8 cellular contexts compared by ENCODE assay signal in genomic region chr1:109197163-109198042, GRCh38. TPM values are rescaled to one million over a fixed set of nuclear protein-coding genes. Genes with fewer than 3 reads are reported as not detected.
DNase-seq lines count a peak whose midpoint lies in the region; ATAC-seq, FAIRE-seq and TF ChIP-seq lines count a peak whose summit lies in the region.

No MANE protein-coding gene starts in this region.

- RAD21 ChIA-PET in GM12878 (lab: Charles Lee; ENCODE audit: unreplicated experiment), result no interaction called here

- SMC1A ChIA-PET in GM12878 (lab: Charles Lee; ENCODE audit: uncharacterized antibody, unreplicated experiment), result interaction anchor here (1.2 kb wide), 2 partner anchors 30 to 335 kb away, joined by 3 to 4 read pairs; no protein-coding TSS in a partner anchor

- H3K79me2 ChIP-seq in GM12878 (ENCODE audit: control insufficient read depth, insufficient read depth, low read length) (no peaks in the 10 kb centered on the region), HepG2 (ENCODE audit: insufficient read depth, low read length) (no peaks in the 10 kb centered on the region)

- CTCF ChIA-PET in HEK293 (lab: Yijun Ruan, JAX), result interaction anchor here (0.6 to 3.0 kb wide), 8 partner anchors 9 to 301 kb away, joined by 3 to 14 read pairs (median 3); partner anchors contain the start of gene SORT1
- CTCF ChIA-PET in GM12878 (lab: Yijun Ruan, JAX), result interaction anchor here (0.6 to 1.5 kb wide), 4 partner anchors 7 to 153 kb away, joined by 3 to 4 read pairs (median 3); no protein-coding TSS in a partner anchor
- CTCF ChIA-PET in HepG2 (lab: Yijun Ruan, JAX; ENCODE audit: low intra/inter-chr PET ratio, low total read pairs), result no interaction called here
- CTCF ChIA-PET in HEK293T (lab: Yijun Ruan, JAX), result interaction anchor here (1.4 kb wide), 1 partner anchor 201 kb away, joined by 6 read pairs; the partner anchor contains the start of gene SORT1

- in situ Hi-C loops in GM12878 (cut with MboI), result no loop called here
- in situ Hi-C loops in HepG2 (cut with HindIII; ENCODE audit: extremely low pct_ligation_motif_present, low pct_unique_long_range_greater_than_20kb), result no loop called here

- ATAC-seq in GM12878 (peak; percentile 16; the same call in 2 of the 3 replicates), HepG2 (peak; percentile 83), GM21576 (IDR thresholded peaks at IDR 0.05; ENCODE audit: unreplicated experiment) (no peak)

- TF ChIP-seq RAD21 in GM12878 (IDR thresholded peaks at IDR 0.05; ENCODE audit: insufficient read depth, low read depth, low read length) (no peak), HepG2 (CRISPR knock-in tag; IDR thresholded peaks at IDR 0.05) (no peak)

- intact Hi-C loops in GM12878 (cut with micrococcal nuclease; ENCODE audit: unreplicated experiment), result no loop called here
- intact Hi-C loops in HepG2 (cut with micrococcal nuclease; ENCODE audit: unreplicated experiment), result no loop called here

- H3K4me2 ChIP-seq in GM12878 (ENCODE audit: control insufficient read depth, insufficient read depth) (no peak overlapping the region), HepG2 (ENCODE audit: low read depth, low read length) (peak overlapping the region; percentile 50)

- TF ChIP-seq CTCF in HEK293 (tag by site-specific recombination; IDR thresholded peaks at IDR 0.05) (no peak), GM12878 (IDR thresholded peaks at IDR 0.05 in 2 of 3, conservative IDR thresholded peaks at IDR 0.05 in 1 of 3; ENCODE audit: control insufficient read depth in 2 of 3, extremely low read depth in 1 of 3, insufficient read depth in 1 of 3, low read depth in 3 of 3, low read length in 3 of 3) (no peak), HepG2 (CRISPR knock-in tag; IDR thresholded peaks at IDR 0.05) (no peak), GM10266 (IDR thresholded peaks at IDR 0.05; ENCODE audit: control insufficient read depth, insufficient read depth, low read depth, missing control alignments) (no peak)

- H3K4me3 ChIP-seq in HEK293 (ENCODE audit: low read depth, low read length), result no peak overlapping the region
- no peak overlapping the region for H3K4me3 ChIP-seq in GM12878
- H3K4me3 ChIP-seq in HepG2 (replicated peaks in 1 of 3; ENCODE audit: insufficient read depth in 1 of 3, low read depth in 2 of 3, low read length in 3 of 3), result no peak overlapping the region

- peak; percentile 98 for DNase-seq in A172 (ENCODE audit: low spot score)
- DNase-seq in GM12878 (ENCODE audit: low read depth, low spot score), result no peak
- DNase-seq in HepG2 (ENCODE audit: low spot score), result peak; percentile 82
- no peak for DNase-seq in NCI-H345 treated with DMSO at 0.1 percent for 48 hours (lab: John Stamatoyannopoulos, UW; ENCODE audit: unreplicated experiment)
- no peak for DNase-seq in GM10266 (ENCODE audit: extremely low spot score)
- DNase-seq in HEK293T (ENCODE audit: extremely low spot score), result no peak

- no peak overlapping the region for H3K27ac ChIP-seq in HEK293 (ENCODE audit: extremely low read depth, low read depth, low read length)
- no peak overlapping the region for H3K27ac ChIP-seq in GM12878 (ENCODE audit: control insufficient read depth, insufficient read depth)
- no peak overlapping the region for H3K27ac ChIP-seq in HepG2 (ENCODE audit: extremely low read length, insufficient read depth, low read length)

- TF ChIP-seq EP300 in GM12878 (IDR thresholded peaks at IDR 0.05; ENCODE audit: borderline replicate concordance in 1 of 2, control insufficient read depth in 1 of 2, low read depth in 2 of 2, low read length in 2 of 2) (no peak), HepG2 (IDR thresholded peaks at IDR 0.05; ENCODE audit: low read depth in 2 of 2, low read length in 2 of 2) (no peak), HepG2 (CRISPR knock-in tag; IDR thresholded peaks at IDR 0.05; ENCODE audit: borderline replicate concordance) (no peak)

- BruUV-seq in GM12878 (replicated peaks; lab: Mats Ljungman, UMichigan), result no TSS peak
- no TSS peak for BruUV-seq in HepG2 (replicated peaks; lab: Mats Ljungman, UMichigan)

- no peaks in the 10 kb centered on the region for H4K20me1 ChIP-seq in GM12878 (ENCODE audit: control insufficient read depth, insufficient read depth)
- H4K20me1 ChIP-seq in HepG2 (ENCODE audit: insufficient read depth, low read length), result no peaks in the 10 kb centered on the region

- no peak for TF ChIP-seq POLR2A in GM12878 (IDR thresholded peaks at IDR 0.05; ENCODE audit: low read depth, low read length)
- no peak for TF ChIP-seq POLR2A in HepG2 (IDR thresholded peaks at IDR 0.05; ENCODE audit: insufficient read depth in 1 of 2, low read depth in 2 of 2, low read length in 2 of 2)

- H3K9ac ChIP-seq in GM12878 (ENCODE audit: control insufficient read depth, insufficient read depth, low read length) (no peak overlapping the region), HepG2 (ENCODE audit: insufficient read depth, low read depth, low read length) (no peak overlapping the region)

- H2AFZ ChIP-seq in GM12878 (ENCODE audit: control insufficient read depth, low read depth, low read length) (no peak overlapping the region), HepG2 (ENCODE audit: low read length) (no peak overlapping the region)

- H3K9me3 ChIP-seq in HEK293 (ENCODE audit: control insufficient read depth, insufficient read depth, low read depth, low read length) (no peaks in the 10 kb centered on the region), GM12878 (replicated peaks; ENCODE audit: control insufficient read depth, insufficient read depth, low read length) (no peaks in the 10 kb centered on the region), HepG2 (ENCODE audit: low read length) (no peaks in the 10 kb centered on the region)

- no peak for FAIRE-seq in GM12878 (lab: Jason Lieb, UNC)
- FAIRE-seq in HepG2 (lab: Jason Lieb, UNC), result peak; percentile 52

- H3K27me3 ChIP-seq in GM12878 (replicated peaks in 1 of 2; ENCODE audit: control insufficient read depth in 2 of 2, insufficient read depth in 2 of 2, low read length in 1 of 2) (no peaks in the 10 kb centered on the region), HepG2 (ENCODE audit: control insufficient read depth in 1 of 2, insufficient read depth in 2 of 2, low read length in 2 of 2) (no peaks in the 10 kb centered on the region)

- H3K36me3 ChIP-seq in HEK293 (ENCODE audit: control insufficient read depth in 2 of 2, insufficient read depth in 1 of 2, low read length in 2 of 2) (no peaks in the 10 kb centered on the region), GM12878 (ENCODE audit: control insufficient read depth in 2 of 2, insufficient read depth in 2 of 2, low read length in 1 of 2) (no peaks in the 10 kb centered on the region), HepG2 (replicated peaks in 1 of 2; ENCODE audit: control insufficient read depth in 1 of 2, insufficient read depth in 2 of 2, low read length in 2 of 2) (no peaks in the 10 kb centered on the region)

- H3K4me1 ChIP-seq in HEK293 (ENCODE audit: control insufficient read depth, insufficient read depth, low read length), result no peaks in the 10 kb centered on the region
- H3K4me1 ChIP-seq in GM12878 (ENCODE audit: control insufficient read depth, insufficient read depth, low read length), result no peaks in the 10 kb centered on the region; the same call in 1 of the 2 replicates
- peaks cover 40% of the 10 kb centered on the region for H3K4me1 ChIP-seq in HepG2 (ENCODE audit: insufficient read depth, low read length)

- WGBS in GM12878 (ENCODE audit: insufficient coverage, insufficient replicate concordance, low lambda C conversion rate, missing lambda C conversion rate), result 11% methylated on average over 10 of the region's 10 CpGs
- WGBS in HepG2 (ENCODE audit: low lambda C conversion rate), result 0% methylated on average over 10 of the region's 10 CpGs

- POLR2A ChIA-PET in HEK293 (lab: Yijun Ruan, JAX), result interaction anchor here (0.8 to 2.4 kb wide), 2 partner anchors 11 to 97 kb away, joined by 3 to 10 read pairs; no protein-coding TSS in a partner anchor
- POLR2A ChIA-PET in GM12878 (lab: Charles Lee), result interaction anchor here (0.6 kb wide), 1 partner anchor 1520 kb away, joined by 3 read pairs; no protein-coding TSS in a partner anchor
- POLR2A ChIA-PET in HepG2 (lab: Yijun Ruan, JAX), result interaction anchor here (1.2 to 1.4 kb wide), 3 partner anchors 16 to 17 kb away, joined by 3 to 6 read pairs (median 4); partner anchors contain the start of gene SARS1
- POLR2A ChIA-PET in HEK293T (lab: Yijun Ruan, JAX), result interaction anchor here (1.4 to 1.6 kb wide), 3 partner anchors 11 to 43 kb away, joined by 3 read pairs; no protein-coding TSS in a partner anchor

RNA-seq across cellular contexts. Expression of gene SARS1, which starts 16.3 kb away (rescaled TPM):
- 224 and 232 TPM in 2 replicates for total RNA-seq in A172 (2014; rRNA removed; shearing (Covaris generic))
- total RNA-seq in GM12878 (2013; cell fraction: nucleolus; rRNA removed), result 124 and 126 TPM in 2 replicates
- 120 and 123 TPM in 2 replicates for total RNA-seq in GM12878 (2014; rRNA removed)
- 133 and 137 TPM in 2 replicates for total RNA-seq in GM12878 (2014; rRNA removed; fragmentation: Illumina TruSeq; extraction: Trizol)
- 110 and 115 TPM in 2 replicates for total RNA-seq in GM12878 (2021)
- 93.3 TPM for polyA plus RNA-seq in GM12878 (2011; ENCODE audit: low read depth)
- polyA plus RNA-seq in GM12878 (2011; rRNA removed), result 87.1 and 116 TPM in 2 replicates
- polyA plus RNA-seq in GM12878 (2011; cell fraction: cytosol; rRNA removed), result 109 and 122 TPM in 2 replicates
- polyA plus RNA-seq in GM12878 (2011; cell fraction: nucleus; rRNA removed), result 128 and 149 TPM in 2 replicates
- polyA plus RNA-seq in GM12878 (2012), result 102 and 112 TPM in 2 replicates
- polyA plus RNA-seq in GM12878 (2014; fragmentation: Illumina TruSeq; extraction: Trizol), result 139 and 152 TPM in 2 replicates
- polyA plus RNA-seq in GM12878 (2014; fragmentation: Nextera tagmentation; extraction: Ambion mirVana), result 100 to 1,000 TPM; 148 to 202 TPM
- polyA plus RNA-seq in GM12878 (2014; rRNA removed), result 103 and 110 TPM in 2 replicates
- polyA plus RNA-seq in GM12878 (2016; fragmentation: Nextera tagmentation; extraction: Ambion mirVana), result 100 to 1,000 TPM; 163 to 168 TPM
- polyA minus RNA-seq in GM12878 (2011; rRNA and poly(A)+ RNA removed), result 83.7 and 94.1 TPM in 2 replicates
- polyA minus RNA-seq in GM12878 (2011; cell fraction: cytosol; rRNA and poly(A)+ RNA removed), result 26.5 and 31.2 TPM in 2 replicates
- polyA minus RNA-seq in GM12878 (2011; cell fraction: nucleus; rRNA and poly(A)+ RNA removed), result 44.6 and 53.6 TPM in 2 replicates
- total RNA-seq in HepG2 (2016; rRNA removed; fragmentation: Illumina TruSeq; extraction: Trizol), result 134 and 166 TPM in 2 replicates
- 35.5 and 37.6 TPM in 2 replicates for total RNA-seq in HepG2 (2016; cell fraction: cytosol; rRNA removed; fragmentation: Illumina TruSeq; extraction: Trizol; ENCODE audit: low read depth)
- total RNA-seq in HepG2 (2016; cell fraction: insoluble cytoplasmic fraction; rRNA removed; fragmentation: Illumina TruSeq; extraction: Trizol), result 133 and 171 TPM in 2 replicates
- total RNA-seq in HepG2 (2016; cell fraction: membrane; rRNA removed; fragmentation: Illumina TruSeq; extraction: Trizol), result 59.1 and 63.3 TPM in 2 replicates
- total RNA-seq in HepG2 (2016; cell fraction: nucleus; rRNA removed; fragmentation: Illumina TruSeq; extraction: Trizol), result 64.5 and 74.2 TPM in 2 replicates
- 103 and 142 TPM in 2 replicates for polyA plus RNA-seq in HepG2 (2011; rRNA removed)
- polyA plus RNA-seq in HepG2 (2011; cell fraction: cytosol; rRNA removed), result 112 and 159 TPM in 2 replicates
- 105 and 142 TPM in 2 replicates for polyA plus RNA-seq in HepG2 (2011; cell fraction: nucleus; rRNA removed)
- 149 and 254 TPM in 2 replicates for polyA plus RNA-seq in HepG2 (2012)
- polyA plus RNA-seq in HepG2 (2016; cell fraction: cytosol; fragmentation: Illumina TruSeq; extraction: Trizol; ENCODE audit: low read depth), result 26.3 and 26.7 TPM in 2 replicates
- polyA plus RNA-seq in HepG2 (2016; cell fraction: insoluble cytoplasmic fraction; fragmentation: Illumina TruSeq; extraction: Trizol; ENCODE audit: low read depth), result 147 and 154 TPM in 2 replicates
- 40.9 and 46.0 TPM in 2 replicates for polyA plus RNA-seq in HepG2 (2016; cell fraction: membrane; fragmentation: Illumina TruSeq; extraction: Trizol; ENCODE audit: low read depth)
- polyA plus RNA-seq in HepG2 (2016; cell fraction: nucleus; fragmentation: Illumina TruSeq; extraction: Trizol; ENCODE audit: insufficient read depth, low read depth), result 89.4 and 93.0 TPM in 2 replicates
- 99.8 and 124 TPM in 2 replicates for polyA minus RNA-seq in HepG2 (2011; rRNA and poly(A)+ RNA removed; ENCODE audit: low replicate concordance)
- polyA minus RNA-seq in HepG2 (2011; cell fraction: cytosol; rRNA and poly(A)+ RNA removed), result 50.9 and 77.1 TPM in 2 replicates
- polyA minus RNA-seq in HepG2 (2011; cell fraction: nucleus; rRNA and poly(A)+ RNA removed), result 83.3 and 131 TPM in 2 replicates

RNA-seq across cellular contexts. Expression of gene CELSR2, which starts 51.9 kb away (rescaled TPM):
- total RNA-seq in A172 (2014; rRNA removed; shearing (Covaris generic)), result 10.3 and 14.9 TPM in 2 replicates
- 0.27 TPM in 2 replicates for total RNA-seq in GM12878 (2013; cell fraction: nucleolus; rRNA removed)
- total RNA-seq in GM12878 (2014; rRNA removed) (under 0.01 TPM in 1 of 2 replicates, not detected in the other), GM12878 (2014; rRNA removed; fragmentation: Illumina TruSeq; extraction: Trizol) (0.04 and 0.14 TPM in 2 replicates), GM12878 (2021) (0.15 and 0.19 TPM in 2 replicates), HepG2 (2016; rRNA removed; fragmentation: Illumina TruSeq; extraction: Trizol) (3.1 and 4.0 TPM in 2 replicates)
- polyA plus RNA-seq in GM12878 (2011; ENCODE audit: low read depth), result 0.13 TPM
- polyA plus RNA-seq in GM12878 (2011; rRNA removed) (0.03 and 0.07 TPM in 2 replicates), GM12878 (2014; fragmentation: Illumina TruSeq; extraction: Trizol) (0.02 and 0.10 TPM in 2 replicates), GM12878 (2014; fragmentation: Nextera tagmentation; extraction: Ambion mirVana) (not detected), GM12878 (2014; rRNA removed) (0.01 and 0.19 TPM in 2 replicates), GM12878 (2016; fragmentation: Nextera tagmentation; extraction: Ambion mirVana) (under 1 TPM; 0.03 to 0.04 TPM), HepG2 (2011; rRNA removed) (6.6 and 7.8 TPM in 2 replicates)
- polyA plus RNA-seq in GM12878 (2011; cell fraction: cytosol; rRNA removed), result 0.09 and 0.10 TPM in 2 replicates
- 0.78 TPM in 2 replicates for polyA plus RNA-seq in GM12878 (2011; cell fraction: nucleus; rRNA removed)
- 0.31 and 0.45 TPM in 2 replicates for polyA plus RNA-seq in GM12878 (2012)
- polyA minus RNA-seq in GM12878 (2011; rRNA and poly(A)+ RNA removed), result 0.62 and 2.3 TPM in 2 replicates
- polyA minus RNA-seq in GM12878 (2011; cell fraction: cytosol; rRNA and poly(A)+ RNA removed), result 0.21 and 0.27 TPM in 2 replicates
- 0.48 and 0.86 TPM in 2 replicates for polyA minus RNA-seq in GM12878 (2011; cell fraction: nucleus; rRNA and poly(A)+ RNA removed)
- 1.9 and 2.7 TPM in 2 replicates for total RNA-seq in HepG2 (2016; cell fraction: cytosol; rRNA removed; fragmentation: Illumina TruSeq; extraction: Trizol; ENCODE audit: low read depth)
- 2.4 and 4.3 TPM in 2 replicates for total RNA-seq in HepG2 (2016; cell fraction: insoluble cytoplasmic fraction; rRNA removed; fragmentation: Illumina TruSeq; extraction: Trizol)
- total RNA-seq in HepG2 (2016; cell fraction: membrane; rRNA removed; fragmentation: Illumina TruSeq; extraction: Trizol), result 1.9 and 2.3 TPM in 2 replicates
- 7.6 and 9.5 TPM in 2 replicates for total RNA-seq in HepG2 (2016; cell fraction: nucleus; rRNA removed; fragmentation: Illumina TruSeq; extraction: Trizol)
- 3.6 and 4.4 TPM in 2 replicates for polyA plus RNA-seq in HepG2 (2011; cell fraction: cytosol; rRNA removed)
- 23.5 and 27.3 TPM in 2 replicates for polyA plus RNA-seq in HepG2 (2011; cell fraction: nucleus; rRNA removed)
- polyA plus RNA-seq in HepG2 (2012), result 5.9 and 7.3 TPM in 2 replicates
- polyA plus RNA-seq in HepG2 (2016; cell fraction: cytosol; fragmentation: Illumina TruSeq; extraction: Trizol; ENCODE audit: low read depth), result 0.35 and 0.41 TPM in 2 replicates
- 2.4 and 3.9 TPM in 2 replicates for polyA plus RNA-seq in HepG2 (2016; cell fraction: insoluble cytoplasmic fraction; fragmentation: Illumina TruSeq; extraction: Trizol; ENCODE audit: low read depth)
- polyA plus RNA-seq in HepG2 (2016; cell fraction: membrane; fragmentation: Illumina TruSeq; extraction: Trizol; ENCODE audit: low read depth), result 0.68 TPM in 2 replicates
- polyA plus RNA-seq in HepG2 (2016; cell fraction: nucleus; fragmentation: Illumina TruSeq; extraction: Trizol; ENCODE audit: insufficient read depth, low read depth), result 18.1 and 20.4 TPM in 2 replicates
- polyA minus RNA-seq in HepG2 (2011; rRNA and poly(A)+ RNA removed; ENCODE audit: low replicate concordance), result 25.8 and 30.0 TPM in 2 replicates
- polyA minus RNA-seq in HepG2 (2011; cell fraction: cytosol; rRNA and poly(A)+ RNA removed), result 7.9 and 9.1 TPM in 2 replicates
- polyA minus RNA-seq in HepG2 (2011; cell fraction: nucleus; rRNA and poly(A)+ RNA removed), result 13.4 and 15.3 TPM in 2 replicates

Comparison
In these comparisons a context has a peak if more than half of its experiments do, and no peak if none do; other contexts are left out.
1. DNase-seq: peak in A172 (single experiment) and HepG2 (single experiment); none in GM12878 (single experiment), NCI-H345 treated with DMSO at 0.1 percent for 48 hours (single experiment), GM10266 (single experiment) and HEK293T (single experiment).